In the genomic region with DNA sequence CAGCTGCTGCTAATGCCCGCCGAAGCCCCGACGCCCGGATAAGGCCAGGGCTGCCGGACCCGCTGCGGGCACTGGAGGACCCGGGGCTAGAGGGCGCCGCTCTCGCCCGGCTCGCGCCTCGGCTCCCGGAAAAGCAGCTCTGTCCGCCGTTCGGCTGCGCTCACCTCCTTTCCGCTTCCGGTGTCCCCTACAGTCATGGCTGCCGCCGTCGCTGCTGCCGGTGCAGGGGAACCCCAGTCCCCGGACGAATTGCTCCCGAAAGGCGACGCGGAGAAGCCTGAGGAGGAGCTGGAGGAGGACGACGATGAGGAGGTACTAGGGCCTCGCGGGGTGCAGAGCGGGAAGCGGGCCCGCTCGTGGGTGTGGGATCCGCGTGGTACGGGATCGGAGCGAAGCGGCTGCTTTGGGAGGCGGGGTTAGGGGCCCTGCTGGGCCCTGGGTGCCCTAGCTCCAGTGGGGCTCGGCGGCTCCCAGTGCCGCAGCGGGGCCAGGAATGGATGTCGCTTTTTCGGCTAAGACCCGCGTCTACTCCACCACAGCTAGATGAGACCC, we compare ENCODE assay signal across 1 cellular context.
TF ChIP-seq lines count a peak whose summit lies in the region.

Gene TOMM22, plus strand, starts transcription at position 174 of the 552 bp plus-strand sequence. Its CDS starts 22 bp downstream, at position 196.

TF ChIP-seq in HepG2, 621 proteins besides CTCF, POLR2A, EP300 and RAD21 (continued from another document and continues in another):
- TF ChIP-seq GMEB1 (CRISPR knock-in tag; IDR thresholded peaks at IDR 0.05; ENCODE audit: borderline replicate concordance) (peak; percentile 97), KLF13 (CRISPR knock-in tag; IDR thresholded peaks at IDR 0.05) (no peak), ZBTB46 (CRISPR knock-in tag; IDR thresholded peaks at IDR 0.05; ENCODE audit: borderline replicate concordance) (no peak), HOMEZ (CRISPR knock-in tag; IDR thresholded peaks at IDR 0.05; ENCODE audit: low read depth) (no peak; the same call in 1 of the 2 replicates), ZNF354B (CRISPR knock-in tag; IDR thresholded peaks at IDR 0.05) (no peak), YEATS4 (CRISPR knock-in tag; IDR thresholded peaks at IDR 0.05; ENCODE audit: borderline replicate concordance) (peak; percentile 95), PLSCR1 (CRISPR knock-in tag; IDR thresholded peaks at IDR 0.05; ENCODE audit: borderline replicate concordance) (peak; percentile 81; the same call in 1 of the 2 replicates), TOE1 (CRISPR knock-in tag; IDR thresholded peaks at IDR 0.05) (0 out of 2 replicates have a peak, but pooled peaks have one; percentile 48), MTA3 (CRISPR knock-in tag; IDR thresholded peaks at IDR 0.05) (no peak), PTBP1 (IDR thresholded peaks at IDR 0.05; ENCODE audit: low read depth, low read length, poor library complexity, severe bottlenecking) (no peak), ELF1 (CRISPR knock-in tag; IDR thresholded peaks at IDR 0.05) (peak; percentile 95), TBX2 (CRISPR knock-in tag; IDR thresholded peaks at IDR 0.05; ENCODE audit: borderline replicate concordance) (peak; percentile 91), STAT6 (CRISPR knock-in tag; IDR thresholded peaks at IDR 0.05; ENCODE audit: borderline replicate concordance) (peak; percentile 46; the same call in 1 of the 2 replicates), ZFP36L1 (CRISPR knock-in tag; IDR thresholded peaks at IDR 0.05) (peak; percentile 74; the same call in 1 of the 2 replicates), TGIF2 (CRISPR knock-in tag; IDR thresholded peaks at IDR 0.05) (peak; percentile 83), ASH2L (IDR thresholded peaks at IDR 0.05; ENCODE audit: insufficient read length, low read depth, low read length) (peak; percentile 97), REXO4 (CRISPR knock-in tag; IDR thresholded peaks at IDR 0.05; ENCODE audit: borderline replicate concordance) (no peak), BHLHE40 (IDR thresholded peaks at IDR 0.05; ENCODE audit: low read length) (peak; percentile 22; the same call in 1 of the 2 replicates), ARID5B (CRISPR knock-in tag; IDR thresholded peaks at IDR 0.05) (peak; percentile 76), ZSCAN12 (CRISPR knock-in tag; IDR thresholded peaks at IDR 0.05) (peak; percentile 94), SPEN (CRISPR knock-in tag; IDR thresholded peaks at IDR 0.05; ENCODE audit: low read depth) (peak; percentile 99), MTF1 (CRISPR knock-in tag; IDR thresholded peaks at IDR 0.05) (peak; percentile 88; the same call in 1 of the 2 replicates), ZNF790 (CRISPR knock-in tag; IDR thresholded peaks at IDR 0.05; ENCODE audit: borderline replicate concordance) (peak; percentile 95), HNRNPLL (IDR thresholded peaks at IDR 0.05; ENCODE audit: low read depth, low read length, poor library complexity, severe bottlenecking) (peak; percentile 75), ZSCAN9 (CRISPR knock-in tag; IDR thresholded peaks at IDR 0.05; ENCODE audit: borderline replicate concordance) (peak; percentile 44; the same call in 1 of the 2 replicates), RORA (CRISPR knock-in tag; IDR thresholded peaks at IDR 0.05) (no peak), ATAD3A (CRISPR knock-in tag; IDR thresholded peaks at IDR 0.05) (no peak), CREM (IDR thresholded peaks at IDR 0.05) (peak; percentile 80), CREM (CRISPR knock-in tag; IDR thresholded peaks at IDR 0.05) (no peak), ISX (CRISPR knock-in tag; conservative IDR thresholded peaks at IDR 0.05) (peak; percentile 89), GABPA (IDR thresholded peaks at IDR 0.05; ENCODE audit: low read depth, low read length) (peak; percentile 99), GABPA (CRISPR knock-in tag; IDR thresholded peaks at IDR 0.05; ENCODE audit: low read depth) (peak; percentile 98), WIZ (CRISPR knock-in tag; IDR thresholded peaks at IDR 0.05) (peak; percentile 71; the same call in 1 of the 2 replicates), ZNF720 (CRISPR knock-in tag; IDR thresholded peaks at IDR 0.05) (0 out of 2 replicates have a peak, but pooled peaks have one; percentile 66), SRF (IDR thresholded peaks at IDR 0.05; ENCODE audit: low read depth, low read length) (0 out of 2 replicates have a peak, but pooled peaks have one; percentile 33), ZNF7 (CRISPR knock-in tag; IDR thresholded peaks at IDR 0.05) (peak; percentile 31; the same call in 1 of the 2 replicates), RFX3 (CRISPR knock-in tag; IDR thresholded peaks at IDR 0.05) (0 out of 2 replicates have a peak, but pooled peaks have one; percentile 21), ZNF75D (CRISPR knock-in tag; IDR thresholded peaks at IDR 0.05; ENCODE audit: borderline replicate concordance) (no peak), THYN1 (CRISPR knock-in tag; IDR thresholded peaks at IDR 0.05; ENCODE audit: borderline replicate concordance, low read depth) (no peak), IKZF1 (IDR thresholded peaks at IDR 0.05) (no peak), NBN (conservative IDR thresholded peaks at IDR 0.05) (no peak)
- TF ChIP-seq, protein P1, sequence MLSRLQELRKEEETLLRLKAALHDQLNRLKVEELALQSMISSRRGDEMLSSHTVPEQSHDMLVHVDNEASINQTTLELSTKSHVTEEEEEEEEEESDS (CRISPR knock-in tag; IDR thresholded peaks at IDR 0.05; ENCODE audit: borderline replicate concordance) = peak; percentile 52; the same call in 1 of the 2 replicates
- TF ChIP-seq, protein P2, sequence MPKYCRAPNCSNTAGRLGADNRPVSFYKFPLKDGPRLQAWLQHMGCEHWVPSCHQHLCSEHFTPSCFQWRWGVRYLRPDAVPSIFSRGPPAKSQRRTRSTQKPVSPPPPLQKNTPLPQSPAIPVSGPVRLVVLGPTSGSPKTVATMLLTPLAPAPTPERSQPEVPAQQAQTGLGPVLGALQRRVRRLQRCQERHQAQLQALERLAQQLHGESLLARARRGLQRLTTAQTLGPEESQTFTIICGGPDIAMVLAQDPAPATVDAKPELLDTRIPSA (CRISPR knock-in tag; IDR thresholded peaks at IDR 0.05; ENCODE audit: borderline replicate concordance) = no peak; the same call in 1 of the 2 replicates
- TF ChIP-seq, protein P3, sequence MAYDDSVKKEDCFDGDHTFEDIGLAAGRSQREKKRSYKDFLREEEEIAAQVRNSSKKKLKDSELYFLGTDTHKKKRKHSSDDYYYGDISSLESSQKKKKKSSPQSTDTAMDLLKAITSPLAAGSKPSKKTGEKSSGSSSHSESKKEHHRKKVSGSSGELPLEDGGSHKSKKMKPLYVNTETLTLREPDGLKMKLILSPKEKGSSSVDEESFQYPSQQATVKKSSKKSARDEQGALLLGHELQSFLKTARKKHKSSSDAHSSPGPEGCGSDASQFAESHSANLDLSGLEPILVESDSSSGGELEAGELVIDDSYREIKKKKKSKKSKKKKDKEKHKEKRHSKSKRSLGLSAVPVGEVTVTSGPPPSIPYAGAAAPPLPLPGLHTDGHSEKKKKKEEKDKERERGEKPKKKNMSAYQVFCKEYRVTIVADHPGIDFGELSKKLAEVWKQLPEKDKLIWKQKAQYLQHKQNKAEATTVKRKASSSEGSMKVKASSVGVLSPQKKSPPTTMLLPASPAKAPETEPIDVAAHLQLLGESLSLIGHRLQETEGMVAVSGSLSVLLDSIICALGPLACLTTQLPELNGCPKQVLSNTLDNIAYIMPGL (CRISPR knock-in tag; IDR thresholded peaks at IDR 0.05; ENCODE audit: borderline replicate concordance in 1 of 2, low read depth in 1 of 2) = peak; percentile 95 to 96
- TF ChIP-seq, protein P4, sequence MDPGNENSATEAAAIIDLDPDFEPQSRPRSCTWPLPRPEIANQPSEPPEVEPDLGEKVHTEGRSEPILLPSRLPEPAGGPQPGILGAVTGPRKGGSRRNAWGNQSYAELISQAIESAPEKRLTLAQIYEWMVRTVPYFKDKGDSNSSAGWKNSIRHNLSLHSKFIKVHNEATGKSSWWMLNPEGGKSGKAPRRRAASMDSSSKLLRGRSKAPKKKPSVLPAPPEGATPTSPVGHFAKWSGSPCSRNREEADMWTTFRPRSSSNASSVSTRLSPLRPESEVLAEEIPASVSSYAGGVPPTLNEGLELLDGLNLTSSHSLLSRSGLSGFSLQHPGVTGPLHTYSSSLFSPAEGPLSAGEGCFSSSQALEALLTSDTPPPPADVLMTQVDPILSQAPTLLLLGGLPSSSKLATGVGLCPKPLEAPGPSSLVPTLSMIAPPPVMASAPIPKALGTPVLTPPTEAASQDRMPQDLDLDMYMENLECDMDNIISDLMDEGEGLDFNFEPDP (CRISPR knock-in tag; conservative IDR thresholded peaks at IDR 0.05) = 0 out of 2 replicates have a peak, but pooled peaks have one; percentile 82
